23 cellular contexts compared by ENCODE assay signal in the genomic region with DNA sequence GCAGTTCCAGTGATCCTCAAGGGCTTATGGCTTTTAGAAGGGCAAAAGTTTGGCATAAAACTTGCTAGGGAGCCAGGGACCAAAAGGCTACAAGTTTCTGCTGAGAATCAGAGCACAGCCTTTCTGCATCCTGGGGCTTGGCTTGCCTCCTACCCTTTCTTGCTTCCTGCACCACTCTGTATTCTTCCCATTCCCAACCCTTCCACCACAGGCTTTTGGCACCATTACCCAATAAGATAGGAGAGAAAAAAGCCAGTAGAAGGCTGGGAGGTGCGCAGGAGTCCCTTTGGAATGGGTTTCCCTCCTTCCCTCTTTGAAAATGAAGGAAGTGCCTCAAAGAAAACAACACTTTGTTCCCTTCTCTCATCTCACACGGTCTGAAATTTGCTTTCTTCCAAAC.
"Had no signal": no experiment of that assay in that cellular context is flagged by ENCODE, and none has a peak within 500 bp of the region (broad histone marks: within the 10 kb centered on the region; RNA-seq: fewer than 3 reads in every experiment).

No MANE protein-coding gene starts in this region.

- ATAC-seq: activated CD4-positive, alpha-beta T cell treated with anti-CD3 and anti-CD28 coated beads for 36 hours; foreskin keratinocyte; left lung had no signal

- H3K9me3 ChIP-seq: left lung, sigmoid colon, testis, uterus had no signal

- H3K4me1 ChIP-seq: foreskin keratinocyte, left lung, sigmoid colon, testis, uterus had no signal

- H3K4me2 ChIP-seq: smooth muscle cell had no signal

- H3K4me3 ChIP-seq: left lung, lung, sigmoid colon, smooth muscle cell, testis, uterus had no signal

- H3K36me3 ChIP-seq: left lung, sigmoid colon, uterus had no signal

- H3K27ac ChIP-seq: foreskin keratinocyte, left lung, sigmoid colon, testis, uterus had no signal

- DNase-seq: activated B cell treated with CpG ODN at 0.5 μM for 24 hours; activated CD4-positive, alpha-beta T cell treated with anti-CD3 and anti-CD28 coated beads for 36 hours; activated CD4-positive, alpha-beta T cell treated with anti-CD3 and anti-CD28 coated beads, Interleukin-2, amount 50 U/mL, for 4 hours; activated CD8-positive, alpha-beta memory T cell treated with anti-CD3 and anti-CD28 coated beads for 24 hours; activated CD8-positive, alpha-beta memory T cell treated with anti-CD3 and anti-CD28 coated beads, Interleukin-2, amount 50 U/mL, for 4 hours; activated naive CD4-positive, alpha-beta T cell; activated T-cell treated with anti-CD3 and anti-CD28 coated beads, Interleukin-2, amount 50 U/mL, for 24 hours; effector CD8-positive, alpha-beta T cell; foreskin keratinocyte; immature natural killer cell; kidney glomerular epithelial cell; left lung; retina; sigmoid colon; stimulated activated CD4-positive, alpha-beta T cell treated with anti-CD3 and anti-CD28 coated beads, Interleukin-2, amount 100 ng/mL, for 48 hours; stimulated activated CD8-positive, alpha-beta memory T cell treated with anti-CD3 and anti-CD28 coated beads, Interleukin-4, amount 100 ng/mL, for 48 hours; stimulated activated naive B cell treated with anti-CD40 and anti-IgM and Interleukin-4, amounts not matched to agents 10 μg/mL and 1 μg/mL and 100 μg/mL, for 72 hours; T-helper 1 cell; testis; trophoblast cell; uterus had no signal
